Comparison of ENCODE assay signal across 8 cellular contexts in the genomic region with DNA sequence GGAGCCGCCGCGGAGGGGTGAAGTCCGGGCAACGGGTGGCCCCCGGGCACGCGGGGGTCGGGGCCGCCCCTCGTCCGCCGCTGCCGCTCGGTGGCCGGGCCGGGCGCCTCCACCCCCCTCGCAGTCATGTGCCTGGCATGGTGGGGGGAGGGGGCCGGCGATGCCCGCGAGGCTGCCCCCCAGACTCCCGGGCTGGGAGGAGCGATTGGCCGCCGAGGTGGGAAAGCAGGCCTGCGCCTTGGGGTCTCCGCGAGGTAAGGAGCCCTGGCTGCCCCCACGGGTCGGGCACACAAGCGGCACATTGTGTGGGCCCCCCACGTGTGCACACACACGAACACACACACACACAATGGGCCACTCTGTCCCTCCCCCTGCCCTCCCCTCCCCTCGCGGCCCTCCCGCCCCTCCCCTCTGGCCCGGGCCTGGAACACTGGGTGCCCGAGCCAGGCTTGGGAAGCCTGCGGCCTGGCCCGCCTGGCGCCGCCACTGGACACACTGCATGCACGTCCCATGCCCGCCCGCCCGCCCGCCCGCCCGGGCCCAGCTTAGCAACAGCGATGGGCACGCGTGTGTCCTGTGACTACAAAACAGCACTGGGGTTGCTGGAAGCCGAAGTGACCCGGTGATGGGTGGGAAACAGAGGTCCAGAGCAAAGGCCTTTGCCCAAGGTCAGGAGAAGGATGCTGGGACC. TPM values are rescaled to one million over a fixed set of nuclear protein-coding genes. Genes with fewer than 3 reads are reported as not detected.
A peak's percentile ranks its signal among the peaks of the same experiment; 100 is the strongest.
DNase-seq lines count a peak whose midpoint lies in the region; ATAC-seq and TF ChIP-seq lines count a peak whose summit lies in the region.

No MANE protein-coding gene starts in this region.

- H3K4me1 ChIP-seq in psoas muscle: no peaks in the 10 kb centered on the region

- peak overlapping the region; percentile 68 for H3K4me3 ChIP-seq in psoas muscle

- peaks cover 42% of the 10 kb centered on the region for H3K36me3 Mint-ChIP-seq in Calu3 (ENCODE audit: insufficient read depth, unreplicated experiment)
- H3K36me3 Mint-ChIP-seq in glutamatergic neuron (ENCODE audit: unreplicated experiment): no peaks in the 10 kb centered on the region

- H3K4me3 Mint-ChIP-seq in Calu3 (ENCODE audit: low read depth, unreplicated experiment) (peak overlapping the region; percentile 26), glutamatergic neuron (ENCODE audit: unreplicated experiment) (peak overlapping the region; percentile 67)

- H3K9me3 Mint-ChIP-seq in Calu3 (ENCODE audit: low read depth, unreplicated experiment): no peaks in the 10 kb centered on the region
- H3K9me3 Mint-ChIP-seq in glutamatergic neuron (ENCODE audit: unreplicated experiment): no peaks in the 10 kb centered on the region

- H3K9me3 ChIP-seq in psoas muscle: no peaks in the 10 kb centered on the region

- peaks cover 0 to 7% (median 0%) of the 10 kb centered on the region in 3 donors for H3K27me3 ChIP-seq in psoas muscle (ENCODE audit: insufficient read depth in 3 of 3, low read length in 2 of 3)

- CTCF ChIA-PET in Calu3 (lab: Charles Lee): no interaction called here

- BruUV-seq in Calu3 (replicated peaks; lab: Mats Ljungman, UMichigan): no TSS peak

- intact Hi-C loops in Calu3 (cut with micrococcal nuclease; ENCODE audit: unreplicated experiment): no loop called here
- intact Hi-C loops in psoas muscle (cut with DNase I): no loop called here

- peak overlapping the region; percentile 73 for H3K27ac ChIP-seq in VCaP
- H3K27ac ChIP-seq in psoas muscle: peak overlapping the region; percentile 85

- TF ChIP-seq CTCF in Calu3 (IDR thresholded peaks at IDR 0.05; ENCODE audit: unreplicated experiment): no peak
- no peak for TF ChIP-seq CTCF in VCaP (conservative IDR thresholded peaks at IDR 0.05)
- no peak for TF ChIP-seq CTCF in glutamatergic neuron (IDR thresholded peaks at IDR 0.05; ENCODE audit: partially characterized antibody, unreplicated experiment)
- TF ChIP-seq CTCF in psoas muscle (IDR thresholded peaks at IDR 0.05): no peak

- WGBS in psoas muscle, 3 donors: 4 to 33% (median 18%) methylated on average over 4 to 56 of the region's 56 CpGs

- peaks cover 0 to 3% of the 10 kb centered on the region in 2 donors for H3K36me3 ChIP-seq in psoas muscle (ENCODE audit: insufficient read depth in 1 of 2, low read depth in 1 of 2)

- ATAC-seq in psoas muscle (peak; percentile 59 to 77 (median 68)), HG03571 (IDR thresholded peaks at IDR 0.05; ENCODE audit: unreplicated experiment) (no peak)

- no peak overlapping the region for H3K27ac Mint-ChIP-seq in Calu3 (ENCODE audit: unreplicated experiment)
- no peak overlapping the region for H3K27ac Mint-ChIP-seq in glutamatergic neuron (ENCODE audit: unreplicated experiment)

- DNase-seq in Calu3 (no peak), glutamatergic neuron (peak; percentile 36), psoas muscle (peak; percentile 64 to 82), NCI-H1930 (lab: John Stamatoyannopoulos, UW) (no peak), mucosa of gallbladder (ENCODE audit: low spot score) (no peak)
- no peak for DNase-seq in effector CD4-positive, alpha-beta T cell

- H3K4me1 Mint-ChIP-seq in Calu3 (ENCODE audit: low read depth, unreplicated experiment): no peaks in the 10 kb centered on the region
- H3K4me1 Mint-ChIP-seq in glutamatergic neuron (ENCODE audit: low read depth, unreplicated experiment): peaks cover 2% of the 10 kb centered on the region

- H3K27me3 Mint-ChIP-seq in Calu3 (ENCODE audit: unreplicated experiment) (peaks cover 14% of the 10 kb centered on the region), glutamatergic neuron (ENCODE audit: unreplicated experiment) (no peaks in the 10 kb centered on the region)

RNA-seq across cellular contexts. Expression of gene SLC6A8, which starts 1.3 kb away (rescaled TPM):
- total RNA-seq in Calu3 (2022) (24.6 and 27.4 TPM in 2 replicates), glutamatergic neuron (ENCODE audit: unreplicated experiment) (108 TPM), psoas muscle (100 to 1,000 TPM in 2 of 4 donors, 10 to 100 TPM in 2; 82.2 to 256 (median 117) TPM), mucosa of gallbladder (165 TPM)
- 100 to 1,000 TPM in 2 of 3 donors, 10 to 100 TPM in 1; 84.9 to 209 (median 104) TPM for polyA plus RNA-seq in psoas muscle

RNA-seq across cellular contexts. Expression of gene PNCK, which starts 15.4 kb away (rescaled TPM):
- total RNA-seq in Calu3 (2022) (1.1 TPM in 1 of 2 replicates, not detected in the other), glutamatergic neuron (ENCODE audit: unreplicated experiment) (4.3 TPM), psoas muscle (1 to 10 TPM in 1 of 4 donors, under 1 TPM in 3; 0.79 to 1.9 (median 0.92) TPM), mucosa of gallbladder (28.3 TPM)
- 1 to 10 TPM in 1 of 3 donors, under 1 TPM in 2; 0.21 to 1.0 (median 0.35) TPM for polyA plus RNA-seq in psoas muscle

RNA-seq across cellular contexts. Expression of gene BCAP31, which starts 35.1 kb away (rescaled TPM):
- total RNA-seq in Calu3 (2022): 371 and 407 TPM in 2 replicates
- total RNA-seq in glutamatergic neuron (ENCODE audit: unreplicated experiment): 155 TPM
- total RNA-seq in psoas muscle: 10 to 100 TPM; 65.4 to 71.6 (median 66.0) TPM
- polyA plus RNA-seq in psoas muscle: 10 to 100 TPM; 63.7 to 97.3 (median 72.1) TPM
- 221 TPM for total RNA-seq in mucosa of gallbladder

RNA-seq across cellular contexts. Expression of gene ABCD1, which starts 35.6 kb away (rescaled TPM):
- total RNA-seq in Calu3 (2022): 14.4 and 22.8 TPM in 2 replicates
- total RNA-seq in glutamatergic neuron (ENCODE audit: unreplicated experiment): 13.5 TPM
- total RNA-seq in psoas muscle: 10 to 100 TPM; 16.0 to 27.1 (median 20.9) TPM
- 10 to 100 TPM; 11.7 to 36.0 (median 15.8) TPM for polyA plus RNA-seq in psoas muscle
- total RNA-seq in mucosa of gallbladder: 18.6 TPM

RNA-seq across cellular contexts. Expression of gene DUSP9, which starts 42.0 kb away (rescaled TPM):
- 0.19 and 0.27 TPM in 2 replicates for total RNA-seq in Calu3 (2022)
- 0.61 TPM for total RNA-seq in glutamatergic neuron (ENCODE audit: unreplicated experiment)
- not detected for total RNA-seq in psoas muscle
- polyA plus RNA-seq in psoas muscle: not detected
- 0.12 TPM for total RNA-seq in mucosa of gallbladder

Comparison
In these comparisons a context has a peak if more than half of its experiments do, and no peak if none do; other contexts are left out.
1. DNase-seq: peak in glutamatergic neuron (single experiment) and psoas muscle (2 of 2); none in Calu3 (single experiment), NCI-H1930 (0 of 2), mucosa of gallbladder (single experiment) and effector CD4-positive, alpha-beta T cell (single experiment).